1 cellular context compared by ENCODE assay signal in genomic region chr17:64814993-64815831, GRCh38.
TF ChIP-seq lines count a peak whose summit lies in the region.

No MANE protein-coding gene starts in this region.

TF ChIP-seq in Ishikawa, 13 proteins besides CTCF, POLR2A, EP300 and RAD21 (continued from another document):
- TF ChIP-seq, protein P1, sequence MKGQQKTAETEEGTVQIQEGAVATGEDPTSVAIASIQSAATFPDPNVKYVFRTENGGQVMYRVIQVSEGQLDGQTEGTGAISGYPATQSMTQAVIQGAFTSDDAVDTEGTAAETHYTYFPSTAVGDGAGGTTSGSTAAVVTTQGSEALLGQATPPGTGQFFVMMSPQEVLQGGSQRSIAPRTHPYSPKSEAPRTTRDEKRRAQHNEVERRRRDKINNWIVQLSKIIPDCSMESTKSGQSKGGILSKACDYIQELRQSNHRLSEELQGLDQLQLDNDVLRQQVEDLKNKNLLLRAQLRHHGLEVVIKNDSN (IDR thresholded peaks at IDR 0.05) = peak; percentile 40
